ENCODE assay signal across 1 cellular context in the genomic region with DNA sequence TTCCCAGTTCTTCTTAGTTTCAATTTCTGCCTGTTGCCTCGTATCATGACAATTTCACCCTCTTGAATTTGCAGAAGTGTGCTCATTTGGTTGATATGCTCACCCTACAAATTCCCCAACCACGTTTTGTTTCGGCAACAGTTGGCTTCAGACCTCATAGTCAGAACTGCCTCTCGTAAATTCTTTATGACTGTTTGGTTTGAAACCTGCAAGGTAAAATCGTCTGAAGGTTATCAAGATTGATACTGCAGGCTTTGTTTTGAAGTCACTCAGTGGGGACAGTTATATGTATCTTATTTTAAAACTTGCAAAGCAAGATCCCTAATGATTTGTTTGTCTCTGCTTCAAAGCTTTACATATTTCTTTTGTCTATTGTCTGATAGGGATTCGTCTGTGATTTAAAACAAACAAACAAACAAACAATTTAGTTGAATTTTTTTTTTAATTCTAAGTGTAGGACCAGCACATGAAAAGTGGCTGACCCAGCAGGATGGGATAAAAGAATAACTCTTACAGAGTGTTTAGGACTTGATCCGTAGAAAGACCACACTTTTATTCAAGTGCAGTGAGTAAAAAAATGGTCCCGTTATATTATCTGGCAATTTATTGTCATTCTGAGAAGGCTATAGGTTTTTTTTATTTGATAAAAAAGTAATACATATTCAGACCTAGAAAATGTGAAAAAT.
TF ChIP-seq lines count a peak whose summit lies in the region.

No MANE protein-coding gene starts in this region.

TF ChIP-seq in GM12878, 131 proteins besides CTCF, POLR2A, EP300 and RAD21 (continued from another document):
- TF ChIP-seq E4F1 (IDR thresholded peaks at IDR 0.05; ENCODE audit: borderline replicate concordance, partially characterized antibody) = no peak
- TF ChIP-seq IRF5 (IDR thresholded peaks at IDR 0.05; ENCODE audit: borderline replicate concordance) = no peak
- no peak for TF ChIP-seq JUND (IDR thresholded peaks at IDR 0.05; ENCODE audit: low read depth, low read length)
- TF ChIP-seq ATF2 (IDR thresholded peaks at IDR 0.05; ENCODE audit: low read length) = no peak
- TF ChIP-seq ZBTB4 (CRISPR knock-in tag; IDR thresholded peaks at IDR 0.05) = no peak
- no peak for TF ChIP-seq CBFB (IDR thresholded peaks at IDR 0.05; ENCODE audit: low read depth)
- TF ChIP-seq ESRRA (IDR thresholded peaks at IDR 0.05; ENCODE audit: low read length) = no peak
- 0 out of 2 replicates have a peak, but pooled peaks have one; percentile 20 for TF ChIP-seq NR2F1 (conservative IDR thresholded peaks at IDR 0.05)
- TF ChIP-seq BMI1 (IDR thresholded peaks at IDR 0.05; ENCODE audit: borderline replicate concordance) = 0 out of 2 replicates have a peak, but pooled peaks have one; percentile 34
- 0 out of 4 replicates have a peak, but pooled peaks of 1 of the 2 experiments have one; percentile 11 for TF ChIP-seq IKZF2 (IDR thresholded peaks at IDR 0.05)
- TF ChIP-seq, protein P1, sequence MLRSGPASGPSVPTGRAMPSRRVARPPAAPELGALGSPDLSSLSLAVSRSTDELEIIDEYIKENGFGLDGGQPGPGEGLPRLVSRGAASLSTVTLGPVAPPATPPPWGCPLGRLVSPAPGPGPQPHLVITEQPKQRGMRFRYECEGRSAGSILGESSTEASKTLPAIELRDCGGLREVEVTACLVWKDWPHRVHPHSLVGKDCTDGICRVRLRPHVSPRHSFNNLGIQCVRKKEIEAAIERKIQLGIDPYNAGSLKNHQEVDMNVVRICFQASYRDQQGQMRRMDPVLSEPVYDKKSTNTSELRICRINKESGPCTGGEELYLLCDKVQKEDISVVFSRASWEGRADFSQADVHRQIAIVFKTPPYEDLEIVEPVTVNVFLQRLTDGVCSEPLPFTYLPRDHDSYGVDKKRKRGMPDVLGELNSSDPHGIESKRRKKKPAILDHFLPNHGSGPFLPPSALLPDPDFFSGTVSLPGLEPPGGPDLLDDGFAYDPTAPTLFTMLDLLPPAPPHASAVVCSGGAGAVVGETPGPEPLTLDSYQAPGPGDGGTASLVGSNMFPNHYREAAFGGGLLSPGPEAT (IDR thresholded peaks at IDR 0.05; ENCODE audit: low read depth) = 0 out of 2 replicates have a peak, but pooled peaks have one; percentile 19
- no peak for TF ChIP-seq TCF7 (IDR thresholded peaks at IDR 0.05; ENCODE audit: borderline replicate concordance)
- no peak for TF ChIP-seq SREBF2 (IDR thresholded peaks at IDR 0.05; ENCODE audit: low read length)
- TF ChIP-seq TCF12 (IDR thresholded peaks at IDR 0.05; ENCODE audit: low read depth, low read length) = no peak
- TF ChIP-seq SIX5 (IDR thresholded peaks at IDR 0.05; ENCODE audit: low read depth, low read length, severe bottlenecking) = no peak
- no peak for TF ChIP-seq YY1 (IDR thresholded peaks at IDR 0.05; ENCODE audit: low read depth, low read length)
- peak; percentile 53; the same call in 1 of the 2 replicates for TF ChIP-seq DPF2 (IDR thresholded peaks at IDR 0.05)
- TF ChIP-seq JUNB (IDR thresholded peaks at IDR 0.05) = no peak; the same call in 1 of the 2 replicates
- TF ChIP-seq POU2F2 (IDR thresholded peaks at IDR 0.05; ENCODE audit: borderline replicate concordance, low read depth, low read length) = no peak
- no peak for TF ChIP-seq ZNF207 (IDR thresholded peaks at IDR 0.05; ENCODE audit: borderline replicate concordance)
- TF ChIP-seq SIN3A (IDR thresholded peaks at IDR 0.05; ENCODE audit: low read depth, low read length) = no peak
- TF ChIP-seq NBN (IDR thresholded peaks at IDR 0.05) = no peak
- TF ChIP-seq IKZF1 (conservative IDR thresholded peaks at IDR 0.05) = 0 out of 2 replicates have a peak, but pooled peaks have one; percentile 18
- TF ChIP-seq RELA (IDR thresholded peaks at IDR 0.05; ENCODE audit: borderline replicate concordance, partially characterized antibody) = no peak
- no peak for TF ChIP-seq TARDBP (IDR thresholded peaks at IDR 0.05; ENCODE audit: borderline replicate concordance)
